In the genomic region with DNA sequence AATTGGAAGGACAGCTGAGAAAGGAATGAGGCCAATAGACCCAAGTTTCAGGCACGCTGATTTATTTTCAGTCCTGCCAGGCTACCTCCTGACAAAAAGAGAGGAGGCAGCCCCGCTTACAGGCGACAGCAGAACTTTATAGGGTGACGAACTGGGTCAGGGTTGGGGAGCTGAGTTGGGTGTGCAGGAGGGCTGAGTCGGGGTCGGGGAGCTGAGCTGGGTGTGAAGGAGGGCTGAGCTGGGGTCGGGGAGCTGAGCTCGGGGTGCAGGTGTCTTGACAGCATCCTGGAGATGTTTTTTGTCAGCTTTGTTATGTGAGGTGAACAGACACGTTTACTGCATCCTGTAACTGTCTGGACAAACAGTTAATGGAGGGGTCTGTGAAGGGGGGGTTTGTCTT, we compare ENCODE assay signal across 19 cellular contexts.
"Had no signal": no experiment of that assay in that cellular context is flagged by ENCODE, and none has a peak within 500 bp of the region (broad histone marks: within the 10 kb centered on the region; RNA-seq: fewer than 3 reads in every experiment).

No MANE protein-coding gene starts in this region.

- H3K27ac ChIP-seq: dorsolateral prefrontal cortex, prostate gland, right atrium auricular region, testis, tibial artery had no signal

- FAIRE-seq: colon, frontal cortex, keratinocyte had no signal

- H3K9me3 ChIP-seq: prostate gland, right atrium auricular region, testis, tibial artery had no signal

- H3K4me1 ChIP-seq: prostate gland, right atrium auricular region, testis, tibial artery had no signal

- H3K4me3 ChIP-seq: dorsolateral prefrontal cortex, lung, mucosa of descending colon, prostate gland, right atrium auricular region, smooth muscle cell, testis, tibial artery had no signal

- DNase-seq: dorsolateral prefrontal cortex; effector CD4-positive, alpha-beta T cell; head of caudate nucleus; mesenchymal stem cell; mucosa of descending colon; naive B cell; nucleus accumbens; stimulated activated CD4-positive, alpha-beta T cell treated with anti-CD3 and anti-CD28 coated beads, Interleukin-4, amount 100 ng/mL, for 4 hours; stimulated activated naive CD8-positive, alpha-beta T cell treated with anti-CD3 and anti-CD28 coated beads, Interleukin-15, Interleukin-2, amounts not matched to agents 100 U/mL and 50 U/mL, for 24 hours; substantia nigra; testis; tibial artery had no signal

- H3K36me3 ChIP-seq: prostate gland, right atrium auricular region, tibial artery had no signal
